ENCODE assay signal across 9 cellular contexts in the genomic region with DNA sequence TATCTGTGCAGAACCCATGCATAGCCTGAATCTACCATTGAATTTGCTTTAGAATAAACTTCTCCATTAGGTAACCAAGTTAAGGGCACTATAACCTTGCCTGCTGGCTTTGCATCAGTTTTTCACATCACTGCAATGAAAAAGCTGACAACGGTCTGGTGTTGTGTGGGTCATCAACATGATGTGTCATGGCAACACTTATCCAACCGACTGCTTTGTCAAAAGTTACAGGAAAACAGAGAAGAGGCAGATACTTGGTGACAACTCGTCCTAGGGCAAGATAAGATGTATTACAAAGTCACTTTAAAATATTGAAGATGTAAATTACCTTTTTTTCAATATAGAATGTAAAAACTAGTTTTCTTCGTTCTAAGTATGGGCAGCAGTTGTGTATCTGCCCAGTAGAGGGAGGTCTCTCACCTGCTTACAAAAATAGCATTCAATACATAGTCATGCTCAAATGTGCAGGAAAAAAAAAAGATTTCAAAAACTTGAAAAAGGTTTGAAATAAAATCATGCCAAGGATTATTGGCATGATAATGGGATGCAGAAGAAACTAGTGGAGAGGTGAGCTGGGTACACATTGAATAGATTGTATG.
DNase-seq lines count a peak whose midpoint lies in the region; ATAC-seq and TF ChIP-seq lines count a peak whose summit lies in the region.
"Had no signal": no experiment of that assay in that cellular context is flagged by ENCODE, and none has a peak within 500 bp of the region (broad histone marks: within the 10 kb centered on the region; RNA-seq: fewer than 3 reads in every experiment).

No MANE protein-coding gene starts in this region.

- H3K4me2 ChIP-seq in mammary epithelial cell (ENCODE audit: insufficient read depth, low read depth, low read length) = no peak overlapping the region

- intact Hi-C loops in mammary epithelial cell (cut with micrococcal nuclease) = loop anchor here (1.0 kb wide), 1 partner anchor 164 kb away; no protein-coding TSS in a partner anchor
- intact Hi-C loops in natural killer cell (cut with micrococcal nuclease) = no loop called here
- intact Hi-C loops in right cardiac atrium (cut with DNase I) = loop anchor here in 1 of 4 donors (10.0 kb wide), 1 partner anchor 140 kb away; no protein-coding TSS in a partner anchor

- H3K9me3 Mint-ChIP-seq in nephron progenitor cell (no peaks in the 10 kb centered on the region), natural killer cell (peaks cover 0 to 4% of the 10 kb centered on the region in 2 donors)

- in situ Hi-C loops in mammary epithelial cell (cut with MboI; ENCODE audit: low sequenced_read_pairs in 2 of 2) = loop anchor here in 1 of 2 donors (10.0 kb wide), 1 partner anchor 90 kb away; no protein-coding TSS in a partner anchor

- BruUV-seq in mammary epithelial cell (replicated peaks; lab: Mats Ljungman, UMichigan) = no TSS peak

- no peak overlapping the region for H3K9ac ChIP-seq in mammary epithelial cell (ENCODE audit: insufficient read depth, low read length)

- no peak overlapping the region for H3K4me3 Mint-ChIP-seq in nephron progenitor cell
- H3K4me3 Mint-ChIP-seq in natural killer cell = no peak overlapping the region

- H3K4me3 ChIP-seq in mammary epithelial cell (replicated peaks in 1 of 3; ENCODE audit: insufficient read depth in 1 of 3, low read depth in 2 of 3, low read length in 3 of 3) (no peak overlapping the region), right cardiac atrium (ENCODE audit: low read length) (no peak overlapping the region)
- H3K4me3 ChIP-seq: SK-N-MC had no signal

- H3K27ac Mint-ChIP-seq in nephron progenitor cell (no peak overlapping the region), natural killer cell (no peak overlapping the region)

- no peaks in the 10 kb centered on the region for H4K20me1 ChIP-seq in mammary epithelial cell (ENCODE audit: insufficient read depth, low read length)

- H3K27me3 ChIP-seq in mammary epithelial cell (ENCODE audit: insufficient read depth, low read length) (no peaks in the 10 kb centered on the region), right cardiac atrium (ENCODE audit: control insufficient read depth, insufficient read depth) (no peaks in the 10 kb centered on the region)

- H3K4me1 Mint-ChIP-seq in nephron progenitor cell = peaks cover 10% of the 10 kb centered on the region
- H3K4me1 Mint-ChIP-seq in natural killer cell = no peaks in the 10 kb centered on the region

- TF ChIP-seq CTCF in GM12872 (IDR thresholded peaks at IDR 0.05; ENCODE audit: insufficient read depth, low read depth, low read length) (peak; percentile 60), mammary epithelial cell (conservative IDR thresholded peaks at IDR 0.05 in 1 of 2, IDR thresholded peaks at IDR 0.05 in 1 of 2; ENCODE audit: extremely low read depth in 1 of 2, insufficient read depth in 1 of 2, low read depth in 1 of 2, low read length in 2 of 2) (peak; percentile 87 to 94), nephron progenitor cell (IDR thresholded peaks at IDR 0.05) (peak; percentile 71), natural killer cell (IDR thresholded peaks at IDR 0.05) (no peak)

- ATAC-seq in natural killer cell = no peak
- no peak for ATAC-seq in right cardiac atrium

- CTCF ChIA-PET in mammary epithelial cell (lab: Charles Lee; ENCODE audit: low non-redundant PET) = interaction anchor here (0.6 kb wide), 1 partner anchor 252 kb away, joined by 3 read pairs; no protein-coding TSS in a partner anchor

- no peak overlapping the region for H2AFZ ChIP-seq in mammary epithelial cell (ENCODE audit: low read depth, low read length)

- DNase-seq in HT1080 (ENCODE audit: low read depth) = peak; percentile 47
- peak; percentile 12 for DNase-seq in mammary epithelial cell
- DNase-seq in nephron progenitor cell = no peak
- DNase-seq in stimulated activated CD4-positive, alpha-beta T cell treated with anti-CD3 and anti-CD28 coated beads, Interleukin-2, amount 100 ng/mL, for 48 hours = no peak
- no peak for DNase-seq in stimulated activated CD4-positive, alpha-beta T cell treated with anti-CD3 and anti-CD28 coated beads, Interleukin-15, amount 100 ng/mL, for 24 hours
- DNase-seq in natural killer cell = no peak
- DNase-seq in right cardiac atrium = no peak

- 14% methylated on average over 4 of the region's 4 CpGs for WGBS in mammary epithelial cell (ENCODE audit: low coverage, missing lambda C conversion rate)
- 25% methylated on average over 4 of the region's 4 CpGs for WGBS in right cardiac atrium

- H3K4me1 ChIP-seq in mammary epithelial cell (ENCODE audit: insufficient read depth, low read length) (no peaks in the 10 kb centered on the region), right cardiac atrium (ENCODE audit: control insufficient read depth, insufficient read depth, low read length) (no peaks in the 10 kb centered on the region)

- H3K36me3 Mint-ChIP-seq in nephron progenitor cell (ENCODE audit: low read depth) (no peaks in the 10 kb centered on the region), natural killer cell (no peaks in the 10 kb centered on the region)

- H3K36me3 ChIP-seq in mammary epithelial cell (ENCODE audit: insufficient read depth, low read length) = no peaks in the 10 kb centered on the region

- dilution Hi-C loops in mammary epithelial cell (cut with HindIII; ENCODE audit: low sequenced_read_pairs) = loop anchor here (5.0 kb wide), 1 partner anchor 143 kb away; no protein-coding TSS in a partner anchor

- H3K27me3 Mint-ChIP-seq in nephron progenitor cell (ENCODE audit: low read depth, poor library complexity) (peaks cover 3% of the 10 kb centered on the region), natural killer cell (ENCODE audit: low read depth in 2 of 2) (peaks cover 15 to 54% of the 10 kb centered on the region in 2 donors)

- H3K27ac ChIP-seq in mammary epithelial cell (ENCODE audit: insufficient read depth, low read depth, low read length) = no peak overlapping the region
- no peak overlapping the region for H3K27ac ChIP-seq in right cardiac atrium (ENCODE audit: low read length)
- H3K27ac ChIP-seq: SK-N-MC had no signal

- H3K79me2 ChIP-seq in mammary epithelial cell (ENCODE audit: insufficient read depth, low read length) = no peaks in the 10 kb centered on the region

- H3K9me3 ChIP-seq in mammary epithelial cell (replicated peaks; ENCODE audit: insufficient read depth, low read length) (no peaks in the 10 kb centered on the region), right cardiac atrium (ENCODE audit: control insufficient read depth, low read length) (no peaks in the 10 kb centered on the region)

Comparison
In these comparisons a context has a peak if more than half of its experiments do, and no peak if none do; other contexts are left out.
1. DNase-seq: peak in HT1080 (single experiment) and mammary epithelial cell (single experiment); none in nephron progenitor cell (single experiment), stimulated activated CD4-positive, alpha-beta T cell treated with anti-CD3 and anti-CD28 coated beads, Interleukin-2, amount 100 ng/mL, for 48 hours (0 of 2), stimulated activated CD4-positive, alpha-beta T cell treated with anti-CD3 and anti-CD28 coated beads, Interleukin-15, amount 100 ng/mL, for 24 hours (single experiment), natural killer cell (single experiment) and right cardiac atrium (0 of 3).